ENCODE assay signal across 9 cellular contexts in the genomic region with DNA sequence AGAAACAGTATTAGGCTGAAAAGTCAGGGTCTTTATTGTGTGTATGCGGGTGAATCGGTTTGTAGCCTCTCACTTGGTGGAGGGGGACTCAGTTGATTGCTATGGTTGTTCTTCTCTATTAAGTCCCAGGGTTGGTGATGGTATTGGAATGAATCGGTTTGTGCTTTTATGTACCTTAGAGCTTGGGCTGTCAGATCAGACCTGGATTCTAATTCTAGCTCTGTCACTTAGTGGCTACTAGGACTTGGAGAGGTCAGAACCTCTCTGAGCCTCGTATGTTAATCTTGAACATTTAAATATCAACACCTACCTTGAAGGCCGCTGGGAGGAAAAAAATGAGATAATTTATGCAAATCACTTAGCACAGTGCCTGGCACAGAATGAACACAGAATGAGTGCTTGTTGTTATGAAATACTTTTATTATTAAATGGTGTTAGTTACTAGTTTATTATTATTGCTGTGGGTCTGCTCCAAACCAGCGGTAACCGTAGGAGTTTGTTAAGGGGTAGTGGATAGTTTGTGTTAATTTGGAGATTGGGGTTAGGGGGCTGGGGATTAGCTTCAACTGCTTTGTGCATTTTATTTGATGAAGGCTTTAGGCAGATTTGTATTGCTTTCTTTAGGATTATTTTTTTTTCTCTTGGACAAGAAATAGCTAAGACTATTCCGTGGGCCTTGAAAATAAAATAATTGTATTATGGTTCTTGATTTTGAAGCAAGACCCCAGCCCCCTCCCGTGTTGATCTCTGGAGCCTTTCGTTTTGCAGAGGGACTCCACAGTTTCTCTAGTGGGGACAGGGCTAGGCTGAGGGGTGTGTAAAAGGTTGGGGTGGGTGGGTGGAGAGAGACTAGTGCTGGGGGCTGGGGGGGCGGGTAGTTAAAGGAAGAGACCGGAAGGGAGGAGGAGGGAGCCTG. TPM values are rescaled to one million over a fixed set of nuclear protein-coding genes. Genes with fewer than 3 reads are reported as not detected.
A peak's percentile ranks its signal among the peaks of the same experiment; 100 is the strongest.
DNase-seq lines count a peak whose midpoint lies in the region; ATAC-seq, FAIRE-seq and TF ChIP-seq lines count a peak whose summit lies in the region.
"Had no signal": no experiment of that assay in that cellular context is flagged by ENCODE, and none has a peak within 500 bp of the region (broad histone marks: within the 10 kb centered on the region; RNA-seq: fewer than 3 reads in every experiment).

No MANE protein-coding gene starts in this region.

- H3K9me3 ChIP-seq in breast epithelium (no peaks in the 10 kb centered on the region), muscle layer of colon (ENCODE audit: low read length) (no peaks in the 10 kb centered on the region)
- H3K9me3 ChIP-seq: SJSA1 had no signal

- H3K27me3 ChIP-seq in breast epithelium: no peaks in the 10 kb centered on the region
- H3K27me3 ChIP-seq in muscle layer of colon (ENCODE audit: control insufficient read depth in 1 of 2, insufficient read depth in 2 of 2, low read length in 2 of 2): no peaks in the 10 kb centered on the region
- H3K27me3 ChIP-seq: SJSA1 had no signal

- TF ChIP-seq CTCF in breast epithelium (IDR thresholded peaks at IDR 0.05): no peak

- intact Hi-C loops in breast epithelium (cut with DNase I; ENCODE audit: low total_unique reads): no loop called here

- peak; percentile 37 for DNase-seq in DMS79 (lab: John Stamatoyannopoulos, UW)
- peak; percentile 69 for DNase-seq in NAMALWA (ENCODE audit: low spot score)
- no peak for DNase-seq in breast epithelium (ENCODE audit: low spot score in 2 of 2)
- DNase-seq in HTR-8/SVneo (ENCODE audit: insufficient read length, low spot score): no peak

- no peak for TF ChIP-seq POLR2A in breast epithelium (IDR thresholded peaks at IDR 0.05)

- no peak for FAIRE-seq in HTR-8/SVneo (lab: Jason Lieb, UNC)

- H3K36me3 ChIP-seq in breast epithelium (no peaks in the 10 kb centered on the region), muscle layer of colon (ENCODE audit: insufficient read depth, low read length) (peaks cover 8% of the 10 kb centered on the region)
- H3K36me3 ChIP-seq: SJSA1 had no signal

- ATAC-seq in HG02870 (IDR thresholded peaks at IDR 0.05; ENCODE audit: unreplicated experiment): no peak
- no peak for ATAC-seq in GM18907 (IDR thresholded peaks at IDR 0.05; ENCODE audit: unreplicated experiment)
- no peak for ATAC-seq in HG03280 (IDR thresholded peaks at IDR 0.05; ENCODE audit: unreplicated experiment)

- H3K4me1 ChIP-seq in breast epithelium (peaks cover 8 to 38% of the 10 kb centered on the region in 2 donors), muscle layer of colon (ENCODE audit: insufficient read depth, low read length) (peaks cover 50% of the 10 kb centered on the region)

- H3K27ac ChIP-seq in breast epithelium (peak overlapping the region; percentile 97 to 99), muscle layer of colon (ENCODE audit: low read depth, low read length) (peak overlapping the region; percentile 97)
- H3K27ac ChIP-seq: SJSA1 had no signal

- H3K4me3 ChIP-seq in breast epithelium: peak overlapping the region; percentile 12 to 74 (median 32)
- H3K4me3 ChIP-seq in muscle layer of colon (ENCODE audit: low read depth in 1 of 2, low read length in 2 of 2): peak overlapping the region in 1 of 2 donors; percentile 94

- peak overlapping the region; percentile 50 for H3K9ac ChIP-seq in muscle layer of colon (ENCODE audit: low read length)

RNA-seq across cellular contexts. Expression of gene KDM6B, which starts 3.6 kb away (rescaled TPM):
- 10 to 100 TPM in 2 of 3 donors, 1 to 10 TPM in 1; 6.4 to 89.7 (median 10.5) TPM for total RNA-seq in breast epithelium

RNA-seq across cellular contexts. Expression of gene TMEM88, which starts 17.2 kb away (rescaled TPM):
- total RNA-seq in breast epithelium: 10 to 100 TPM in 1 of 3 donors, 1 to 10 TPM in 2; 4.8 to 21.0 (median 5.7) TPM
- total RNA-seq: SJSA1 had no signal

RNA-seq across cellular contexts. Expression of gene NAA38, which starts 19.7 kb away (rescaled TPM):
- total RNA-seq in breast epithelium: 10 to 100 TPM; 84.7 to 92.4 (median 89.9) TPM

RNA-seq across cellular contexts. Expression of gene CYB5D1, which starts 20.2 kb away (rescaled TPM):
- 10 to 100 TPM in 2 of 3 donors, 1 to 10 TPM in 1; 8.2 to 20.5 (median 13.4) TPM for total RNA-seq in breast epithelium

RNA-seq across cellular contexts. Expression of gene CHD3, which starts 51.0 kb away (rescaled TPM):
- 10 to 100 TPM; 47.5 to 99.0 (median 90.0) TPM for total RNA-seq in breast epithelium

Comparison
In these comparisons a context has a peak if more than half of its experiments do, and no peak if none do; other contexts are left out.
1. DNase-seq: peak in DMS79 (single experiment) and NAMALWA (single experiment); none in breast epithelium (0 of 2) and HTR-8/SVneo (single experiment).